Comparison of ENCODE assay signal across 21 cellular contexts in the genomic region with DNA sequence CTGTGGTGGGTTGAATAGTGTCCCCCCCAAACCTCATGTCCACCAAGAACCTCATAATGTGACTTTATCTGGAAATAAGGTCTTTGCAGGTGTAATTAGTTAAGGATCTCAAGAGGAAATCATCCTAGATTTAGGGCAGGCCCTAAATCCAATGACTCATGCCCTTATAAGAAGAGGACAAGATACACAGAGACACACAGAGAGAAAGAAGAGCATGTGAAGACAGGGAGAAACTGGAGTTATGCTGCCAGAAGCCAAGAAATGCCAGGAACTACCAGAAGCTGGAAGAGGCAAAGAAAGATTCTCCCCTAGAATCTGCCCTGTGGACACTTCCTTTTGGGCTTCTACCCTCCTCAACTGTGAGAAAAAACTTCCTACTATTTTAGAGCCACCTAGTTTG. TPM values are rescaled to one million over a fixed set of nuclear protein-coding genes. Genes with fewer than 3 reads are reported as not detected.
A peak's percentile ranks its signal among the peaks of the same experiment; 100 is the strongest.
DNase-seq lines count a peak whose midpoint lies in the region; ATAC-seq, FAIRE-seq and TF ChIP-seq lines count a peak whose summit lies in the region.
"Had no signal": no experiment of that assay in that cellular context is flagged by ENCODE, and none has a peak within 500 bp of the region (broad histone marks: within the 10 kb centered on the region; RNA-seq: fewer than 3 reads in every experiment).

No MANE protein-coding gene starts in this region.

- POLR2A ChIA-PET in MCF 10A (lab: Yijun Ruan, JAX): interaction anchor here (0.6 to 1.7 kb wide), 4 partner anchors 9 to 23 kb away, joined by 3 to 12 read pairs (median 5); a partner anchor contains a TSS

- H3K4me1 Mint-ChIP-seq in MCF 10A (ENCODE audit: insufficient read depth, unreplicated experiment) (peaks cover 38% of the 10 kb centered on the region), T-helper 17 cell (peaks cover 46% of the 10 kb centered on the region), type B pancreatic cell (ENCODE audit: unreplicated experiment) (peaks cover 23% of the 10 kb centered on the region)

- ATAC-seq in T-helper 17 cell (no peak), upper lobe of right lung (no peak)
- ATAC-seq: GM12878 had no signal

- no TSS peak for BruUV-seq in MCF 10A (replicated peaks; lab: Mats Ljungman, UMichigan)

- TF ChIP-seq POLR2A in breast epithelium (IDR thresholded peaks at IDR 0.05): no peak

- peak overlapping the region; percentile 68 for H3K27ac Mint-ChIP-seq in MCF 10A (ENCODE audit: low read depth, unreplicated experiment)
- peak overlapping the region; percentile 51 for H3K27ac Mint-ChIP-seq in T-helper 17 cell
- peak overlapping the region; percentile 94 for H3K27ac Mint-ChIP-seq in type B pancreatic cell

- intact Hi-C loops in MCF 10A (cut with micrococcal nuclease): no loop called here
- intact Hi-C loops in breast epithelium (cut with DNase I; ENCODE audit: low total_unique reads): no loop called here
- intact Hi-C loops in upper lobe of right lung (cut with DNase I): no loop called here

- H3K9me3 ChIP-seq in breast epithelium (no peaks in the 10 kb centered on the region), T-helper 17 cell (ENCODE audit: control insufficient read depth, low read length, poor library complexity, severe bottlenecking) (no peaks in the 10 kb centered on the region), upper lobe of right lung (no peaks in the 10 kb centered on the region)
- H3K9me3 ChIP-seq: left ventricle myocardium inferior had no signal

- H3K27me3 Mint-ChIP-seq in MCF 10A (ENCODE audit: insufficient read depth, unreplicated experiment) (no peaks in the 10 kb centered on the region), T-helper 17 cell (no peaks in the 10 kb centered on the region), type B pancreatic cell (no peaks in the 10 kb centered on the region)

- H3K4me3 Mint-ChIP-seq in MCF 10A (ENCODE audit: unreplicated experiment): no peak overlapping the region
- H3K4me3 Mint-ChIP-seq in T-helper 17 cell: no peak overlapping the region
- no peak overlapping the region for H3K4me3 Mint-ChIP-seq in type B pancreatic cell

- CTCF ChIA-PET in MCF 10A (lab: Yijun Ruan, JAX): interaction anchor here (0.6 to 2.7 kb wide), 4 partner anchors 11 to 1274 kb away, joined by 3 to 17 read pairs (median 4); no protein-coding TSS in a partner anchor

- H3K27me3 ChIP-seq in breast epithelium (no peaks in the 10 kb centered on the region), upper lobe of right lung (no peaks in the 10 kb centered on the region)

- TF ChIP-seq CTCF in MCF 10A (IDR thresholded peaks at IDR 0.05; ENCODE audit: unreplicated experiment) (no peak), breast epithelium (IDR thresholded peaks at IDR 0.05) (no peak), type B pancreatic cell (conservative IDR thresholded peaks at IDR 0.05) (no peak), upper lobe of right lung (IDR thresholded peaks at IDR 0.05) (no peak)

- H3K9me3 Mint-ChIP-seq in MCF 10A (ENCODE audit: unreplicated experiment) (no peaks in the 10 kb centered on the region), type B pancreatic cell (peaks cover 4% of the 10 kb centered on the region)

- no peaks in the 10 kb centered on the region for H3K36me3 ChIP-seq in breast epithelium
- H3K36me3 ChIP-seq in upper lobe of right lung: peaks cover 13% of the 10 kb centered on the region

- H3K36me3 Mint-ChIP-seq in MCF 10A (ENCODE audit: insufficient read depth, unreplicated experiment): peaks cover 18% of the 10 kb centered on the region
- no peaks in the 10 kb centered on the region for H3K36me3 Mint-ChIP-seq in T-helper 17 cell (ENCODE audit: low read depth)
- H3K36me3 Mint-ChIP-seq in type B pancreatic cell: peaks cover 20% of the 10 kb centered on the region

- FAIRE-seq in GM19239 (lab: Jason Lieb, UNC): no peak
- FAIRE-seq: endometrium, frontal cortex, G401.6, GM12878 had no signal

- H3K27ac ChIP-seq in breast epithelium (peak overlapping the region in 1 of 2 donors; percentile 0), upper lobe of right lung (no peak overlapping the region)
- H3K27ac ChIP-seq: left ventricle myocardium inferior, parathyroid adenoma, WERI-Rb-1 had no signal

- H3K4me1 ChIP-seq in breast epithelium (no peaks in the 10 kb centered on the region), upper lobe of right lung (peaks cover 27% of the 10 kb centered on the region)

- DNase-seq in MCF 10A (ENCODE audit: unreplicated experiment) (peak; percentile 27), breast epithelium (ENCODE audit: low spot score in 2 of 2) (no peak), T-helper 17 cell (no peak), iris pigment epithelial cell (ENCODE audit: low read depth) (peak; percentile 28), type B pancreatic cell (ENCODE audit: extremely low spot score, unreplicated experiment) (no peak), GM19239 (ENCODE audit: insufficient read length, low spot score) (no peak), upper lobe of right lung (no peak), SIG-M5 treated with dmso at 0.1 percent for 504 hours (lab: John Stamatoyannopoulos, UW; ENCODE audit: unreplicated experiment) (no peak)
- DNase-seq: amniotic stem cell, cerebellar nuclear complex, left ventricle myocardium inferior, NCI-H2029, NCI-H446 treated with DMSO at 0.1 percent for 48 hours, T-helper 1 cell, WERI-Rb-1 had no signal

- H3K4me3 ChIP-seq in breast epithelium (no peak overlapping the region), upper lobe of right lung (no peak overlapping the region)
- H3K4me3 ChIP-seq: GM12878, left ventricle myocardium inferior had no signal

RNA-seq across cellular contexts. Expression of a gene that starts 8.8 kb away (rescaled TPM):
- total RNA-seq in MCF 10A (2022) (29.1 and 33.7 TPM in 2 replicates), breast epithelium (10 to 100 TPM; 42.7 to 55.8 (median 52.4) TPM), T-helper 17 cell (10 to 100 TPM; 46.8 to 54.1 TPM), type B pancreatic cell (ENCODE audit: low replicate concordance) (39.6 and 40.3 TPM in 2 replicates), upper lobe of right lung (42.4 TPM)

RNA-seq across cellular contexts. Expression of a gene that starts 59.7 kb away (rescaled TPM):
- total RNA-seq in MCF 10A (2022): not detected in 2 replicates
- total RNA-seq in breast epithelium: not detected
- not detected for total RNA-seq in T-helper 17 cell
- not detected in 2 replicates for total RNA-seq in type B pancreatic cell (ENCODE audit: low replicate concordance)
- not detected for total RNA-seq in upper lobe of right lung
- total RNA-seq: GM12878, left ventricle myocardium inferior, urinary bladder had no signal

Comparison
In these comparisons a context has a peak if more than half of its experiments do, and no peak if none do; other contexts are left out.
1. DNase-seq: peak in MCF 10A (single experiment) and iris pigment epithelial cell (single experiment); none in breast epithelium (0 of 2), T-helper 17 cell (0 of 3), type B pancreatic cell (single experiment), GM19239 (single experiment), upper lobe of right lung (single experiment) and SIG-M5 treated with dmso at 0.1 percent for 504 hours (single experiment).
2. Peak in every context shown above with its lines, with median percentiles within 50 percentile points of each other: H3K27ac Mint-ChIP-seq.